26 cellular contexts compared by ENCODE assay signal in the genomic region with DNA sequence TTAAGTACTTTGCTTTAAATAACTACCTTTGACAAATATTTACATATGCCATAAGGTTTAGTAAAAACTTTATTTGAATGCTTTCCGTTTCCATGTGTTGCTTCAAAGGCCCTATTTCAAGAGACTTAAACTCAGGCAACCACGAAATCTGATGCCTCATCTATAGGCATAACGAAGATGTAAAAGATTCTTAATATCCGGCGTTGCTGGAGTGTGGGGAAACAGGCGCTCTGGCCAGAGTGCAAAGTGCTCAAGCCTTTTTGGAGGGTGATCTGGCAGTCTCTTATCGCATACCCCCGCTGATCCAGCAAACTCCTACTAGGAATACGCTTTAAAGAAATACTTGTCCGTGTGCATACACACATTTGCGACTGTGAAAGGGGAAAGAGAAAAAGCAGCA.
DNase-seq lines count a peak whose midpoint lies in the region; ATAC-seq, FAIRE-seq and TF ChIP-seq lines count a peak whose summit lies in the region.
"Had no signal": no experiment of that assay in that cellular context is flagged by ENCODE, and none has a peak within 500 bp of the region (broad histone marks: within the 10 kb centered on the region; RNA-seq: fewer than 3 reads in every experiment).

No MANE protein-coding gene starts in this region.

- dilution Hi-C loops in IMR-90 (cut with HindIII; ENCODE audit: low sequenced_read_pairs, unreplicated experiment) = no loop called here

- no peak overlapping the region; a peak in 1 of 4 replicates for H4K8ac ChIP-seq in IMR-90 (ENCODE audit: low read depth in 2 of 2, low read length in 2 of 2)

- no peak overlapping the region for H2AK5ac ChIP-seq in IMR-90 (ENCODE audit: low read depth, low read length)

- H3K4me3 ChIP-seq in BLaER1 (no peak overlapping the region), IMR-90 (ENCODE audit: insufficient read depth, low read depth, low read length) (no peak overlapping the region), bronchial epithelial cell (ENCODE audit: low read depth, low read length) (no peak overlapping the region)
- H3K4me3 ChIP-seq: SJSA1 had no signal

- no peak overlapping the region for H3K4ac ChIP-seq in IMR-90 (ENCODE audit: low read depth, low read length)

- no peak for TF ChIP-seq RAD21 in IMR-90 (IDR thresholded peaks at IDR 0.05; ENCODE audit: low read length)

- CTCF ChIA-PET in IMR-90 (lab: Yijun Ruan, JAX) = no interaction called here

- peaks cover 35% of the 10 kb centered on the region for H3K36me3 Mint-ChIP-seq in nephron (ENCODE audit: low read depth)
- peaks cover 95% of the 10 kb centered on the region for H3K36me3 Mint-ChIP-seq in activated T-cell treated with anti-CD3 and anti-CD28 coated beads, Interleukin-2, amount 50 U/mL, for 24 hours (ENCODE audit: low read depth)

- H3K9ac ChIP-seq in BLaER1 (no peak overlapping the region), IMR-90 (ENCODE audit: low read depth, low read length) (no peak overlapping the region)

- no peak overlapping the region for H3K18ac ChIP-seq in IMR-90 (ENCODE audit: low read depth, low read length)

- no peaks in the 10 kb centered on the region for H3K27me3 Mint-ChIP-seq in nephron (ENCODE audit: low read depth)
- H3K27me3 Mint-ChIP-seq in activated T-cell treated with anti-CD3 and anti-CD28 coated beads, Interleukin-2, amount 50 U/mL, for 24 hours = no peaks in the 10 kb centered on the region
- H3K27me3 Mint-ChIP-seq: CD4-positive, alpha-beta memory T cell had no signal

- no peak overlapping the region for H2AK9ac ChIP-seq in IMR-90 (replicated peaks; ENCODE audit: low read depth, low read length, poor library complexity)

- no peaks in the 10 kb centered on the region for H3K9me3 ChIP-seq in BLaER1
- no peaks in the 10 kb centered on the region for H3K9me3 ChIP-seq in IMR-90 (ENCODE audit: control insufficient read depth, insufficient read depth, low read length)
- H3K9me3 ChIP-seq: Caco-2, SJSA1 had no signal

- DNase-seq in IMR-90 (no peak), bronchial epithelial cell (ENCODE audit: low read depth) (peak; percentile 12), COR-L47 (lab: John Stamatoyannopoulos, UW) (no peak), inferior parietal cortex (ENCODE audit: extremely low spot score) (no peak)
- no peak for DNase-seq in activated T-cell treated with anti-CD3 and anti-CD28 coated beads, Interleukin-2, amount 50 U/mL, for 24 hours
- no peak for DNase-seq in activated T-cell treated with anti-CD3 and anti-CD28 coated beads, Interleukin-2, amount 50 U/mL, for 48 hours
- DNase-seq: C1 segment of cervical spinal cord; Caco-2; CD4-positive, alpha-beta memory T cell; Kasumi-1; NCI-H1105; NCI-H1436 treated with DMSO at 0.1 percent for 48 hours; NCI-H187 treated with DMSO at 0.1 percent for 48 hours; NCI-H446; NCI-H524 treated with DMSO at 0.1 percent for 48 hours; NCI-H774; NK-92 treated with Interleukin-12 subunit alpha and Interleukin-12 subunit beta, amount 100 ng/mL, for 24 hours; PC-3 had no signal

- POLR2A ChIA-PET in IMR-90 (lab: Charles Lee; ENCODE audit: unreplicated experiment) = no interaction called here

- H3K79me1 ChIP-seq in IMR-90 (ENCODE audit: low read depth in 1 of 2, low read length in 2 of 2) = peaks cover 5 to 20% of the 10 kb centered on the region in 2 experiments; a peak in 3 of 4 replicates

- H3K56ac ChIP-seq in IMR-90 (ENCODE audit: extremely low read depth, insufficient read depth, low read length) = no peak overlapping the region

- H2AFZ ChIP-seq in IMR-90 (replicated peaks; ENCODE audit: low read length, poor library complexity) = no peak overlapping the region

- peak overlapping the region; percentile 3; the same call in 1 of the 2 replicates for H2BK20ac ChIP-seq in IMR-90 (ENCODE audit: low read depth, low read length)

- H3K36me3 ChIP-seq in BLaER1 (peaks cover 69% of the 10 kb centered on the region), IMR-90 (ENCODE audit: control insufficient read depth, insufficient read depth, low read length) (peaks cover 12% of the 10 kb centered on the region), bronchial epithelial cell (ENCODE audit: control insufficient read depth, insufficient read depth, low read length) (peaks cover 6% of the 10 kb centered on the region)

- no peak overlapping the region for H4K91ac ChIP-seq in IMR-90 (ENCODE audit: insufficient read depth, low read depth, low read length)

- H3K4me1 Mint-ChIP-seq in nephron = peaks cover 67% of the 10 kb centered on the region
- peaks cover 17% of the 10 kb centered on the region for H3K4me1 Mint-ChIP-seq in activated T-cell treated with anti-CD3 and anti-CD28 coated beads, Interleukin-2, amount 50 U/mL, for 24 hours (ENCODE audit: low read depth)

- H2BK120ac ChIP-seq in IMR-90 (ENCODE audit: low read depth, low read length) = no peak overlapping the region

- TF ChIP-seq POLR2A in IMR-90 (IDR thresholded peaks at IDR 0.05; ENCODE audit: low read depth, low read length) = no peak

- no peaks in the 10 kb centered on the region for H4K20me1 ChIP-seq in BLaER1
- H4K20me1 ChIP-seq in IMR-90 (ENCODE audit: insufficient read depth, low read length) = peaks cover 12% of the 10 kb centered on the region; the same call in 1 of the 2 replicates

- H3K4me3 Mint-ChIP-seq in nephron = peak overlapping the region in 1 of 3 experiments; percentile 40
- no peak overlapping the region for H3K4me3 Mint-ChIP-seq in activated T-cell treated with anti-CD3 and anti-CD28 coated beads, Interleukin-2, amount 50 U/mL, for 24 hours
- H3K4me3 Mint-ChIP-seq: CD4-positive, alpha-beta memory T cell had no signal

- no peak for TF ChIP-seq CTCF in IMR-90 (conservative IDR thresholded peaks at IDR 0.05; ENCODE audit: low read depth, low read length)
- no peak for TF ChIP-seq CTCF in bronchial epithelial cell (IDR thresholded peaks at IDR 0.05; ENCODE audit: insufficient read depth, low read length, severe bottlenecking)
- no peak for TF ChIP-seq CTCF in nephron (IDR thresholded peaks at IDR 0.05; ENCODE audit: unreplicated experiment in 3 of 3)

- H3K4me2 ChIP-seq in BLaER1 (peak overlapping the region; percentile 22; the same call in 1 of the 2 replicates), IMR-90 (ENCODE audit: low read depth, low read length) (no peak overlapping the region)

- H3K9me1 ChIP-seq in IMR-90 (ENCODE audit: insufficient read depth, low read length) = peaks cover 16% of the 10 kb centered on the region

- peak overlapping the region; percentile 76 to 90 (median 81) for H3K27ac Mint-ChIP-seq in nephron
- no peak overlapping the region for H3K27ac Mint-ChIP-seq in activated T-cell treated with anti-CD3 and anti-CD28 coated beads, Interleukin-2, amount 50 U/mL, for 24 hours

- ATAC-seq in IMR-90 (ENCODE audit: low read depth) = no peak
- ATAC-seq: HCT116, PC-3, Right ventricle myocardium inferior had no signal

- H3K14ac ChIP-seq in IMR-90 (replicated peaks; ENCODE audit: low read depth, low read length) = no peak overlapping the region

- in situ Hi-C loops in IMR-90 (cut with MboI; ENCODE audit: low sequenced_read_pairs) = no loop called here

- 78% methylated on average over 5 of the region's 11 CpGs; no CpG with 5 or more reads in 1 of the 2 experiments for WGBS in IMR-90 (ENCODE audit: extremely low coverage in 2 of 2, insufficient read length in 1 of 2), 2 experiments

- intact Hi-C loops in IMR-90 (cut with micrococcal nuclease) = no loop called here

- H3K4me1 ChIP-seq in BLaER1 (peaks cover 53% of the 10 kb centered on the region), IMR-90 (ENCODE audit: control insufficient read depth, insufficient read depth, low read length) (peaks cover 13% of the 10 kb centered on the region)

- no peak overlapping the region for H2BK5ac ChIP-seq in IMR-90 (ENCODE audit: low read depth, low read length, poor library complexity, severe bottlenecking)

- no peak overlapping the region; the same call in 2 of the 3 replicates for H2BK15ac ChIP-seq in IMR-90 (ENCODE audit: low read depth, low read length)

- no peaks in the 10 kb centered on the region for H3K27me3 ChIP-seq in BLaER1
- H3K27me3 ChIP-seq in IMR-90 (ENCODE audit: control insufficient read depth, insufficient read depth, low read length) = no peaks in the 10 kb centered on the region
- H3K27me3 ChIP-seq in bronchial epithelial cell (ENCODE audit: control insufficient read depth, insufficient read depth, low read length) = no peaks in the 10 kb centered on the region
- H3K27me3 ChIP-seq: SJSA1 had no signal

- no peak for FAIRE-seq in bronchial epithelial cell (lab: Jason Lieb, UNC)
- FAIRE-seq: G401.6, H1 had no signal

- no peaks in the 10 kb centered on the region for H3K9me3 Mint-ChIP-seq in nephron
- H3K9me3 Mint-ChIP-seq in activated T-cell treated with anti-CD3 and anti-CD28 coated beads, Interleukin-2, amount 50 U/mL, for 24 hours = no peaks in the 10 kb centered on the region
- H3K9me3 Mint-ChIP-seq: CD4-positive, alpha-beta memory T cell had no signal

- no peak overlapping the region for H3K27ac ChIP-seq in BLaER1
- no peak overlapping the region for H3K27ac ChIP-seq in IMR-90 (ENCODE audit: insufficient read depth, low read length)
- H3K27ac ChIP-seq: HL-60, SJSA1 had no signal

- BruUV-seq in IMR-90 (replicated peaks; lab: Mats Ljungman, UMichigan) = no TSS peak

- H4K5ac ChIP-seq in IMR-90 (ENCODE audit: low read depth, low read length) = no peak overlapping the region

- H3K23ac ChIP-seq in IMR-90 (ENCODE audit: low read depth, low read length) = no peak overlapping the region

TF ChIP-seq in IMR-90, 13 proteins besides CTCF, POLR2A, EP300 and RAD21:
- no peak for TF ChIP-seq RCOR1 (IDR thresholded peaks at IDR 0.05; ENCODE audit: insufficient replicate concordance, low read length)
- no peak for TF ChIP-seq SMC3 (IDR thresholded peaks at IDR 0.05; ENCODE audit: low read depth, low read length)
- TF ChIP-seq MAFK (IDR thresholded peaks at IDR 0.05; ENCODE audit: low read depth, low read length) = no peak
- no peak for TF ChIP-seq NFE2L2 (IDR thresholded peaks at IDR 0.05; ENCODE audit: low read depth, low read length)
- no peak for TF ChIP-seq MXI1 (IDR thresholded peaks at IDR 0.05; ENCODE audit: borderline replicate concordance, low read depth, low read length)
- TF ChIP-seq CHD1 (IDR thresholded peaks at IDR 0.05; ENCODE audit: low read depth, low read length) = no peak
- no peak for TF ChIP-seq BHLHE40 (IDR thresholded peaks at IDR 0.05; ENCODE audit: low read depth, low read length)
- TF ChIP-seq, protein P1, sequence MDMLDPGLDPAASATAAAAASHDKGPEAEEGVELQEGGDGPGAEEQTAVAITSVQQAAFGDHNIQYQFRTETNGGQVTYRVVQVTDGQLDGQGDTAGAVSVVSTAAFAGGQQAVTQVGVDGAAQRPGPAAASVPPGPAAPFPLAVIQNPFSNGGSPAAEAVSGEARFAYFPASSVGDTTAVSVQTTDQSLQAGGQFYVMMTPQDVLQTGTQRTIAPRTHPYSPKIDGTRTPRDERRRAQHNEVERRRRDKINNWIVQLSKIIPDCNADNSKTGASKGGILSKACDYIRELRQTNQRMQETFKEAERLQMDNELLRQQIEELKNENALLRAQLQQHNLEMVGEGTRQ (IDR thresholded peaks at IDR 0.05; ENCODE audit: low read depth, low read length) = no peak
